Comparison of ENCODE assay signal across 10 cellular contexts in genomic region chr18:32158631-32159030, GRCh38. TPM values are rescaled to one million over a fixed set of nuclear protein-coding genes. Genes with fewer than 3 reads are reported as not detected.
DNase-seq lines count a peak whose midpoint lies in the region; ATAC-seq, FAIRE-seq and TF ChIP-seq lines count a peak whose summit lies in the region.
"Not testable (repeated sequence)": the region's sequence is repeated elsewhere in the genome, so short reads cannot be mapped to it uniquely, and the experiment has no call there.
"Had no signal": no experiment of that assay in that cellular context is flagged by ENCODE, and none has a peak within 500 bp of the region (broad histone marks: within the 10 kb centered on the region; RNA-seq: fewer than 3 reads in every experiment).

No MANE protein-coding gene starts in this region.

- H3K27me3 Mint-ChIP-seq in activated T-cell treated with anti-CD3 and anti-CD28 coated beads, Interleukin-2, amount 50 U/mL, for 72 hours (ENCODE audit: low read depth); chondrocyte (ENCODE audit: low read depth); natural killer cell (ENCODE audit: low read depth in 2 of 2): not testable (repeated sequence)

- H3K9me3 ChIP-seq in ES-I3 (ENCODE audit: control insufficient read depth, insufficient read depth, low read length); RWPE2 (ENCODE audit: severe bottlenecking); kidney (ENCODE audit: control insufficient read depth in 1 of 2, low read length in 2 of 2); small intestine (ENCODE audit: control insufficient read depth, low read depth): not testable (repeated sequence)

- H3K4me1 Mint-ChIP-seq in activated T-cell treated with anti-CD3 and anti-CD28 coated beads, Interleukin-2, amount 50 U/mL, for 72 hours (ENCODE audit: low read depth), result peaks cover 12% of the 10 kb centered on the region
- not testable (repeated sequence) for H3K4me1 Mint-ChIP-seq in chondrocyte (ENCODE audit: low read depth); natural killer cell

- not testable (repeated sequence) for DNase-seq in RWPE2 (ENCODE audit: low spot score); activated T-cell treated with anti-CD3 and anti-CD28 coated beads, Interleukin-2, amount 50 U/mL, for 72 hours; chondrocyte (ENCODE audit: low spot score); kidney; natural killer cell
- peak; percentile 55 for DNase-seq in small intestine

- H3K27me3 ChIP-seq in RWPE2 (ENCODE audit: insufficient read depth, poor library complexity, severe bottlenecking); small intestine (ENCODE audit: control insufficient read depth in 2 of 2, insufficient read depth in 2 of 2, low read length in 2 of 2): not testable (repeated sequence)

- not testable (repeated sequence) for ATAC-seq in RWPE2 (ENCODE audit: low read depth); activated T-cell treated with anti-CD3 and anti-CD28 coated beads, Interleukin-2, amount 50 U/mL, for 72 hours (replicated peaks in 1 of 2); natural killer cell

- H3K36me3 ChIP-seq in ES-I3 (ENCODE audit: insufficient read depth, low read length); RWPE2 (ENCODE audit: low read depth); kidney (ENCODE audit: control insufficient read depth in 1 of 2, insufficient read depth in 2 of 2, low read length in 2 of 2); small intestine (ENCODE audit: control insufficient read depth in 2 of 2, insufficient read depth in 2 of 2, low read length in 2 of 2): not testable (repeated sequence)

- H3K27ac ChIP-seq in RWPE2 (ENCODE audit: poor library complexity, severe bottlenecking); kidney (ENCODE audit: low read depth in 2 of 2, low read length in 2 of 2): not testable (repeated sequence)
- H3K27ac ChIP-seq in small intestine (ENCODE audit: low read depth in 1 of 2, low read length in 1 of 2), result peak overlapping the region; percentile 26 to 55

- H3K4me1 ChIP-seq in ES-I3 (ENCODE audit: insufficient read depth, low read length); RWPE2 (ENCODE audit: insufficient read depth, poor library complexity, severe bottlenecking); kidney (ENCODE audit: control insufficient read depth in 1 of 2, insufficient read depth in 1 of 2, low read depth in 1 of 2, low read length in 2 of 2); small intestine (ENCODE audit: control insufficient read depth in 2 of 2, insufficient read depth in 1 of 2, low read depth in 1 of 2, low read length in 1 of 2): not testable (repeated sequence)

- H3K27ac Mint-ChIP-seq in activated T-cell treated with anti-CD3 and anti-CD28 coated beads, Interleukin-2, amount 50 U/mL, for 72 hours; chondrocyte (ENCODE audit: unreplicated experiment); natural killer cell: not testable (repeated sequence)

- H3K9ac ChIP-seq in ES-I3 (ENCODE audit: low read depth, low read length), result peak overlapping the region; percentile 17; the same call in 1 of the 2 replicates
- H3K9ac ChIP-seq in kidney (ENCODE audit: low read length in 2 of 2), result not testable (repeated sequence)

- FAIRE-seq in kidney (lab: Jason Lieb, UNC); small intestine (lab: Jason Lieb, UNC): not testable (repeated sequence)

- peak overlapping the region; percentile 0 for H3K4me3 ChIP-seq in RWPE2 (ENCODE audit: severe bottlenecking)
- H3K4me3 ChIP-seq in kidney (ENCODE audit: low read length in 2 of 2), result peak overlapping the region; percentile 46 to 77
- H3K4me3 ChIP-seq in small intestine (ENCODE audit: low read depth in 1 of 2, low read length in 2 of 2), result peak overlapping the region in 1 of 2 donors; percentile 40

- 13 to 62% (median 40%) methylated on average over 9 of the region's 9 CpGs for WGBS in small intestine, 3 donors

- TF ChIP-seq CTCF in RWPE2 (IDR thresholded peaks at IDR 0.05; ENCODE audit: poor library complexity, severe bottlenecking); chondrocyte (IDR thresholded peaks at IDR 0.05); kidney (IDR thresholded peaks at IDR 0.05; ENCODE audit: borderline replicate concordance, extremely low read depth, insufficient read depth); natural killer cell (IDR thresholded peaks at IDR 0.05): not testable (repeated sequence)

- peak overlapping the region; percentile 61 to 64 for H3K4me3 Mint-ChIP-seq in activated T-cell treated with anti-CD3 and anti-CD28 coated beads, Interleukin-2, amount 50 U/mL, for 72 hours
- H3K4me3 Mint-ChIP-seq in chondrocyte (ENCODE audit: unreplicated experiment) (peak overlapping the region; percentile 57), natural killer cell (peak overlapping the region; percentile 74)

- H3K36me3 Mint-ChIP-seq in activated T-cell treated with anti-CD3 and anti-CD28 coated beads, Interleukin-2, amount 50 U/mL, for 72 hours (ENCODE audit: insufficient read depth in 2 of 2); chondrocyte (ENCODE audit: low read depth); natural killer cell: not testable (repeated sequence)

- not testable (repeated sequence) for H3K9me3 Mint-ChIP-seq in activated T-cell treated with anti-CD3 and anti-CD28 coated beads, Interleukin-2, amount 50 U/mL, for 72 hours; chondrocyte (ENCODE audit: low read depth); natural killer cell

- intact Hi-C loops in kidney (cut with DNase I) (loop anchor here (5.0 kb wide), 1 partner anchor 394 kb away; no protein-coding TSS in a partner anchor), natural killer cell (cut with micrococcal nuclease) (loop anchor here (1.0 kb wide), 1 partner anchor 394 kb away; no protein-coding TSS in a partner anchor)

RNA-seq across cellular contexts. Expression of gene MEP1B, which starts 31.2 kb away (rescaled TPM):
- total RNA-seq in activated T-cell treated with anti-CD3 and anti-CD28 coated beads, Interleukin-2, amount 50 U/mL, for 72 hours, result not detected
- total RNA-seq in chondrocyte, result not detected in 3 replicates
- not detected for total RNA-seq in kidney
- not detected for polyA plus RNA-seq in kidney (ENCODE audit: insufficient read depth, low read depth, low replicate concordance)
- not detected for total RNA-seq in natural killer cell
- polyA plus RNA-seq in small intestine, result 100 to 1,000 TPM in 1 of 3 donors, 10 to 100 TPM in 2; 29.0 to 102 (median 85.4) TPM
- total RNA-seq: lung had no signal
- polyA plus RNA-seq: heart right ventricle, lung, neural cell had no signal
